Comparison of ENCODE assay signal across 8 cellular contexts in genomic region chr15:30859091-30859874, GRCh38. TPM values are rescaled to one million over a fixed set of nuclear protein-coding genes. Genes with fewer than 3 reads are reported as not detected.
DNase-seq lines count a peak whose midpoint lies in the region; ATAC-seq and TF ChIP-seq lines count a peak whose summit lies in the region.

No MANE protein-coding gene starts in this region.

- TF ChIP-seq CTCF in left ventricle myocardium inferior (IDR thresholded peaks at IDR 0.05; ENCODE audit: borderline replicate concordance): peak; percentile 70
- peak; percentile 72 for TF ChIP-seq CTCF in SK-N-SH (IDR thresholded peaks at IDR 0.05)
- TF ChIP-seq CTCF in tibial nerve (IDR thresholded peaks at IDR 0.05): peak in 4 of 5 experiments; percentile 36 to 60 (median 48)

- H3K79me2 ChIP-seq in SK-N-SH (ENCODE audit: insufficient read depth): no peaks in the 10 kb centered on the region

- H3K27ac ChIP-seq in left ventricle myocardium inferior (replicated peaks) (no peak overlapping the region), SK-N-SH (ENCODE audit: low read depth in 2 of 2, low read length in 1 of 2) (no peak overlapping the region), tibial nerve (no peak overlapping the region)

- H3K4me2 ChIP-seq in SK-N-SH: peak overlapping the region; percentile 14; the same call in 1 of the 2 replicates

- TF ChIP-seq EP300 in SK-N-SH (IDR thresholded peaks at IDR 0.05; ENCODE audit: borderline replicate concordance in 1 of 2, low read depth in 1 of 2, low read length in 1 of 2): no peak
- TF ChIP-seq EP300 in tibial nerve (IDR thresholded peaks at IDR 0.05): no peak

- no peaks in the 10 kb centered on the region for H3K4me1 ChIP-seq in left ventricle myocardium inferior
- H3K4me1 ChIP-seq in SK-N-SH (ENCODE audit: control insufficient read depth in 1 of 2, insufficient read depth in 2 of 2, low read depth in 1 of 2, low read length in 1 of 2): no peaks in the 10 kb centered on the region
- H3K4me1 ChIP-seq in tibial nerve: no peaks in the 10 kb centered on the region

- ATAC-seq in Right ventricle myocardium superior (ENCODE audit: poor library complexity) (no peak), GM18907 (IDR thresholded peaks at IDR 0.05; ENCODE audit: unreplicated experiment) (no peak), GM18505 (IDR thresholded peaks at IDR 0.05; ENCODE audit: unreplicated experiment) (no peak)

- H4K20me1 ChIP-seq in SK-N-SH (ENCODE audit: insufficient read depth): no peaks in the 10 kb centered on the region

- H3K27me3 ChIP-seq in left ventricle myocardium inferior (ENCODE audit: low read depth): no peaks in the 10 kb centered on the region
- H3K27me3 ChIP-seq in SK-N-SH (ENCODE audit: insufficient read depth): no peaks in the 10 kb centered on the region
- no peaks in the 10 kb centered on the region for H3K27me3 ChIP-seq in tibial nerve

- no peak for DNase-seq in left ventricle myocardium inferior
- no peak for DNase-seq in Right ventricle myocardium superior
- peak; percentile 47 for DNase-seq in SK-N-SH
- peak; percentile 16 for DNase-seq in hepatic stellate cell (ENCODE audit: low spot score)
- no peak for DNase-seq in tibial nerve (ENCODE audit: low spot score in 2 of 2)
- DNase-seq in Kasumi-1 (lab: John Stamatoyannopoulos, UW): no peak

- peak; percentile 58 for TF ChIP-seq RAD21 in SK-N-SH (IDR thresholded peaks at IDR 0.05; ENCODE audit: low read length)

- intact Hi-C loops in left ventricle myocardium inferior (cut with micrococcal nuclease): loop anchor here (5.0 kb wide), 1 partner anchor 197 kb away; no protein-coding TSS in a partner anchor
- intact Hi-C loops in Right ventricle myocardium superior (cut with DNase I): no loop called here

- H3K36me3 ChIP-seq in left ventricle myocardium inferior (no peaks in the 10 kb centered on the region), SK-N-SH (replicated peaks in 1 of 2; ENCODE audit: control insufficient read depth in 1 of 2, insufficient read depth in 2 of 2, low read length in 1 of 2) (no peaks in the 10 kb centered on the region), tibial nerve (no peaks in the 10 kb centered on the region)

- H3F3A ChIP-seq in SK-N-SH (replicated peaks; ENCODE audit: insufficient read depth): no peaks in the 10 kb centered on the region

- H3K9me3 ChIP-seq in left ventricle myocardium inferior (replicated peaks) (peaks cover 2% of the 10 kb centered on the region), SK-N-SH (no peaks in the 10 kb centered on the region), tibial nerve (peaks cover 0 to 3% (median 0%) of the 10 kb centered on the region in 4 donors)

- TF ChIP-seq POLR2A in tibial nerve (IDR thresholded peaks at IDR 0.05) (no peak), GM18505 (IDR thresholded peaks at IDR 0.05; ENCODE audit: borderline replicate concordance, extremely low read depth, insufficient read depth, insufficient read length) (no peak)

- 8% methylated on average over 7 of the region's 7 CpGs for WGBS in SK-N-SH (ENCODE audit: low lambda C conversion rate)
- WGBS in tibial nerve, 2 donors: 17 to 20% methylated on average over 7 of the region's 7 CpGs

- no peaks in the 10 kb centered on the region for H3K9me2 ChIP-seq in SK-N-SH

- POLR2A ChIA-PET in SK-N-SH (lab: Yijun Ruan, JAX): no interaction called here

- no peak overlapping the region for H3K9ac ChIP-seq in SK-N-SH

- H3K4me3 ChIP-seq in left ventricle myocardium inferior: no peak overlapping the region
- H3K4me3 ChIP-seq in SK-N-SH (ENCODE audit: low read depth in 2 of 2, low read length in 1 of 2): no peak overlapping the region; a peak in 1 of 4 replicates
- no peak overlapping the region for H3K4me3 ChIP-seq in tibial nerve

- CTCF ChIA-PET in SK-N-SH (lab: Yijun Ruan, JAX): interaction anchor here (0.7 to 4.5 kb wide), 43 partner anchors 9 to 629 kb away, joined by 3 to 36 read pairs (median 4); no protein-coding TSS in a partner anchor

- peak overlapping the region; percentile 64 for H2AFZ ChIP-seq in SK-N-SH (ENCODE audit: low read depth)

TF ChIP-seq in SK-N-SH, 30 proteins besides CTCF, POLR2A, EP300 and RAD21:
- TF ChIP-seq MXI1 (IDR thresholded peaks at IDR 0.05; ENCODE audit: low read depth, low read length): no peak
- TF ChIP-seq JUND (IDR thresholded peaks at IDR 0.05): no peak
- no peak for TF ChIP-seq RCOR1 (IDR thresholded peaks at IDR 0.05; ENCODE audit: low read length)
- peak; percentile 45 for TF ChIP-seq SMC3 (IDR thresholded peaks at IDR 0.05; ENCODE audit: low read depth, low read length)

RNA-seq across cellular contexts. Expression of gene FAN1, which starts 44.4 kb away (rescaled TPM):
- total RNA-seq in left ventricle myocardium inferior (25.3 TPM), Right ventricle myocardium superior (25.1 TPM), tibial nerve (10 to 100 TPM; 15.9 to 24.3 (median 17.4) TPM)
- 5.7 and 9.7 TPM in 2 replicates for polyA plus RNA-seq in SK-N-SH (2012; rRNA removed)
- polyA plus RNA-seq in SK-N-SH (2012; cell fraction: cytosol; rRNA removed): 5.7 TPM in 2 replicates
- 16.7 and 24.3 TPM in 2 replicates for polyA plus RNA-seq in SK-N-SH (2012; cell fraction: nucleus; rRNA removed)

Comparison
In these comparisons a context has a peak if more than half of its experiments do, and no peak if none do; other contexts are left out.
1. DNase-seq: peak in SK-N-SH (single experiment) and hepatic stellate cell (single experiment); none in left ventricle myocardium inferior (single experiment), Right ventricle myocardium superior (single experiment), tibial nerve (0 of 2) and Kasumi-1 (0 of 2).
2. Peak in every context shown above with its lines, with median percentiles within 50 percentile points of each other: CTCF ChIP-seq.